ENCODE assay signal across 9 cellular contexts in the genomic region with DNA sequence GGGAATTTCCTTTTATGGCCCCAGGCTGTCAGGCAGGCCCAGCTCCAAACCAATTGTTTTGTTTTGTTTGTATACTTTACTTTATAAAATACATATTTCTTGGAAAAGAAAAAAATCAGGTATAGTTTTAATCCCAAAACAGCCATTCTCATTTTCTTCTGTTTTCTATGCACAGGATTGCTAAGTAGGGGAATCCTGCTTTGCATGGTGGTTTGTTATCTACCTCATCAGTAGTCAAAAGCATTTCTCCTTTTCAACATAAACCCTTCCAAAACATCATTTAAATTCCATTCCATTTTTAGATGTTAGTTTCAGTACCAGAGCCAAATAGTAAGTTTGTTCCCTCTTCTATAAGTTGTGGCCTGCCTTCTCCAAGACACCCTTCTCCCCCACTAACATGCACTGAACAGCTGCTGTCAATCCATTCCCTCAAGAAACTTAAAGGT. TPM values are rescaled to one million over a fixed set of nuclear protein-coding genes. Genes with fewer than 3 reads are reported as not detected.
DNase-seq lines count a peak whose midpoint lies in the region; ATAC-seq and TF ChIP-seq lines count a peak whose summit lies in the region.
"Had no signal": no experiment of that assay in that cellular context is flagged by ENCODE, and none has a peak within 500 bp of the region (broad histone marks: within the 10 kb centered on the region; RNA-seq: fewer than 3 reads in every experiment).

No MANE protein-coding gene starts in this region.

- peaks cover 25% of the 10 kb centered on the region for H3K4me1 Mint-ChIP-seq in central memory CD8-positive, alpha-beta T cell
- peaks cover 30% of the 10 kb centered on the region for H3K4me1 Mint-ChIP-seq in neural progenitor cell

- peak overlapping the region; percentile 9 for H3K27ac Mint-ChIP-seq in central memory CD8-positive, alpha-beta T cell (ENCODE audit: low read depth)
- H3K27ac Mint-ChIP-seq in neural progenitor cell = peak overlapping the region; percentile 99

- peaks cover 41% of the 10 kb centered on the region for H3K36me3 ChIP-seq in OCI-LY1 (ENCODE audit: insufficient read depth, low read length)
- H3K36me3 ChIP-seq in neural progenitor cell = peaks cover 4% of the 10 kb centered on the region

- TF ChIP-seq CTCF in C4-2B (conservative IDR thresholded peaks at IDR 0.05) = no peak
- no peak for TF ChIP-seq CTCF in OCI-LY1 (IDR thresholded peaks at IDR 0.05; ENCODE audit: low read length)
- no peak for TF ChIP-seq CTCF in neural progenitor cell (IDR thresholded peaks at IDR 0.05)

- ATAC-seq in central memory CD8-positive, alpha-beta T cell (replicated peaks; ENCODE audit: extremely low read depth, poor library complexity, severe bottlenecking) = no peak
- ATAC-seq in HG03442 (IDR thresholded peaks at IDR 0.05; ENCODE audit: unreplicated experiment) (no peak), HG02798 (IDR thresholded peaks at IDR 0.05; ENCODE audit: poor library complexity, unreplicated experiment) (no peak)

- H3K4me2 ChIP-seq in OCI-LY1 (ENCODE audit: low read length) = peak overlapping the region; percentile 45
- peak overlapping the region; percentile 35 for H3K4me2 ChIP-seq in neural progenitor cell

- H3K79me2 ChIP-seq in OCI-LY1 (ENCODE audit: insufficient read depth, low read length) = peaks cover 11% of the 10 kb centered on the region
- peaks cover 73% of the 10 kb centered on the region for H3K79me2 ChIP-seq in neural progenitor cell (ENCODE audit: low read depth)

- H3K4me3 ChIP-seq in OCI-LY1 (ENCODE audit: low read depth, low read length, poor library complexity, severe bottlenecking) = peak overlapping the region; percentile 7
- no peak overlapping the region for H3K4me3 ChIP-seq in neural progenitor cell

- no peak overlapping the region; the same call in 1 of the 2 replicates for H3K9ac ChIP-seq in OCI-LY1 (ENCODE audit: low read length)
- H3K9ac ChIP-seq in neural progenitor cell = peak overlapping the region; percentile 10

- H3K4me1 ChIP-seq in OCI-LY1 (ENCODE audit: insufficient read depth, low read length, severe bottlenecking) = peaks cover 52% of the 10 kb centered on the region
- H3K4me1 ChIP-seq in neural progenitor cell = peaks cover 22% of the 10 kb centered on the region

- H3F3A ChIP-seq in OCI-LY1 (ENCODE audit: insufficient read depth, low read length) = peaks cover 4% of the 10 kb centered on the region; the same call in 1 of the 2 replicates
- peaks cover 38% of the 10 kb centered on the region for H3F3A ChIP-seq in neural progenitor cell (ENCODE audit: low read depth)

- H4K20me1 ChIP-seq in OCI-LY1 (ENCODE audit: insufficient read depth, low read length) = no peaks in the 10 kb centered on the region
- H4K20me1 ChIP-seq in neural progenitor cell (ENCODE audit: low read depth) = peaks cover 7% of the 10 kb centered on the region

- H3K9me2 ChIP-seq in OCI-LY1 (ENCODE audit: low read depth, low read length) = no peaks in the 10 kb centered on the region

- no peak overlapping the region for H2AFZ ChIP-seq in OCI-LY1 (ENCODE audit: low read length)
- H2AFZ ChIP-seq in neural progenitor cell (replicated peaks) = no peak overlapping the region

- H3K36me3 Mint-ChIP-seq in central memory CD8-positive, alpha-beta T cell (ENCODE audit: insufficient read depth) = peaks cover 23% of the 10 kb centered on the region
- peaks cover 28% of the 10 kb centered on the region for H3K36me3 Mint-ChIP-seq in neural progenitor cell

- no peaks in the 10 kb centered on the region for H3K27me3 Mint-ChIP-seq in central memory CD8-positive, alpha-beta T cell
- peaks cover 9% of the 10 kb centered on the region for H3K27me3 Mint-ChIP-seq in neural progenitor cell (ENCODE audit: insufficient read depth, low read depth)

- peak overlapping the region; percentile 32 for H3K27ac ChIP-seq in C4-2B
- H3K27ac ChIP-seq in OCI-LY1 (ENCODE audit: low read depth, low read length, poor library complexity, severe bottlenecking) = peak overlapping the region; percentile 58
- peak overlapping the region; percentile 65 for H3K27ac ChIP-seq in neural progenitor cell

- H3K4me3 Mint-ChIP-seq in central memory CD8-positive, alpha-beta T cell = peak overlapping the region; percentile 5
- H3K4me3 Mint-ChIP-seq in neural progenitor cell = peak overlapping the region; percentile 72

- H3K9me3 ChIP-seq in OCI-LY1 (ENCODE audit: low read length) (no peaks in the 10 kb centered on the region), neural progenitor cell (ENCODE audit: low read depth) (no peaks in the 10 kb centered on the region)

- no peak for DNase-seq in central memory CD8-positive, alpha-beta T cell (ENCODE audit: low spot score in 2 of 2)
- no peak for DNase-seq in neural progenitor cell (ENCODE audit: low spot score)
- DNase-seq in NCI-H774 (lab: John Stamatoyannopoulos, UW) = no peak
- no peak for DNase-seq in head of caudate nucleus
- DNase-seq: activated T-cell treated with anti-CD3 and anti-CD28 coated beads for 4 hours had no signal

- H3K9me3 Mint-ChIP-seq in central memory CD8-positive, alpha-beta T cell = no peaks in the 10 kb centered on the region
- H3K9me3 Mint-ChIP-seq in neural progenitor cell = no peaks in the 10 kb centered on the region

- intact Hi-C loops in head of caudate nucleus (cut with DNase I) = no loop called here

- H3K27me3 ChIP-seq in OCI-LY1 (ENCODE audit: insufficient read depth, low read length) (no peaks in the 10 kb centered on the region), neural progenitor cell (no peaks in the 10 kb centered on the region)

RNA-seq across cellular contexts. Expression of gene ILK, which starts 3.6 kb away (rescaled TPM):
- 85.6 and 98.7 TPM in 2 replicates for total RNA-seq in neural progenitor cell (ENCODE audit: low replicate concordance)

RNA-seq across cellular contexts. Expression of gene RRP8, which starts 3.8 kb away (rescaled TPM):
- total RNA-seq in neural progenitor cell (ENCODE audit: low replicate concordance) = 12.3 and 16.0 TPM in 2 replicates

RNA-seq across cellular contexts. Expression of gene TAF10, which starts 4.8 kb away (rescaled TPM):
- 34.1 and 58.0 TPM in 2 replicates for total RNA-seq in neural progenitor cell (ENCODE audit: low replicate concordance)

RNA-seq across cellular contexts. Expression of gene TPP1, which starts 12.0 kb away (rescaled TPM):
- total RNA-seq in neural progenitor cell (ENCODE audit: low replicate concordance) = 9.9 and 28.8 TPM in 2 replicates

RNA-seq across cellular contexts. Expression of gene DCHS1, which starts 48.4 kb away (rescaled TPM):
- 4.5 and 9.0 TPM in 2 replicates for total RNA-seq in neural progenitor cell (ENCODE audit: low replicate concordance)
